In the genomic region with DNA sequence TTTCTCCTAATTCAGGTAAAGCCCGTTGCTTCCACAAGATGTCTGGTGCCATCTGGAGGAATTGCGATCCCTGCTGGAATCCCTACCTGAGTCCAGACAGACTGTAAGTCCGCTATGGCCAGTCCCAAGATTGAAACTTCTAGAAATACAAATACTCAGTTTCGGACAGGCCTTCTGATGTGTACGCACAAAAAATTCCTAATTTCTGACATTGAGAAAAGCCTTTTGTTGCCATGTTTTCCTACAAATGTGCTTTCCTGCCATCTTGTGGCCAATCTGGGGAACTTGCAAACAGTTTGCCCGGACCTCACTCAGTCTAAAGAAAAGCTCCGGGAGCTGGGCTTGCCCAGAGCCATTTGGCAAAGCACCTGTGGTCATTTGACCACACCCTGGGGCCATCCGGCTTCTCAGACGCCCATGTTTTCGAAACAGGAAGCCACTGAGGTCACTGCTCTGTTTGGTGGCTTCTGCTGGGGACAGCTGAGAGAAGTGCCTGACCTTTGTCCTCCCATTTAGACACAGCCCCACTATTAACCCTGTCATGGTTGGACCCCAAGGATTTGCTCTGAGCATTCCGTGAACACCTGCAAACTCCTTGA, we compare ENCODE assay signal across 8 cellular contexts.
DNase-seq lines count a peak whose midpoint lies in the region; ATAC-seq and TF ChIP-seq lines count a peak whose summit lies in the region.

No MANE protein-coding gene starts in this region.

- WGBS in tibial nerve, 2 donors, result 14 to 15% methylated on average over 11 of the region's 11 CpGs

- no peaks in the 10 kb centered on the region for H3K27me3 Mint-ChIP-seq in Caco-2 (ENCODE audit: insufficient read depth, unreplicated experiment)
- peaks cover 5 to 10% of the 10 kb centered on the region in 2 donors for H3K27me3 Mint-ChIP-seq in natural killer cell treated with Interleukin-12 subunit alpha and Interleukin-12 subunit beta and Interleukin-15 and Interleukin-18, amount 100 ng/mL, for 72 hours

- peak; percentile 88 for TF ChIP-seq CTCF in Caco-2 (IDR thresholded peaks at IDR 0.05; ENCODE audit: insufficient read depth in 1 of 2, low read depth in 1 of 2, low read length in 1 of 2, severe bottlenecking in 1 of 2, unreplicated experiment in 1 of 2)
- peak; percentile 95 for TF ChIP-seq CTCF in PC-9 (conservative IDR thresholded peaks at IDR 0.05)
- TF ChIP-seq CTCF in fibroblast of pulmonary artery (IDR thresholded peaks at IDR 0.05; ENCODE audit: low read length, missing control alignments), result peak; percentile 85
- peak; percentile 78 to 92 (median 81) for TF ChIP-seq CTCF in tibial nerve (IDR thresholded peaks at IDR 0.05)

- no peak for TF ChIP-seq POLR2A in tibial nerve (IDR thresholded peaks at IDR 0.05)

- H3K36me3 Mint-ChIP-seq in Caco-2 (ENCODE audit: insufficient read depth, unreplicated experiment), result no peaks in the 10 kb centered on the region
- H3K36me3 Mint-ChIP-seq in natural killer cell treated with Interleukin-12 subunit alpha and Interleukin-12 subunit beta and Interleukin-15 and Interleukin-18, amount 100 ng/mL, for 72 hours, result no peaks in the 10 kb centered on the region

- no peaks in the 10 kb centered on the region for H3K36me3 ChIP-seq in Caco-2 (ENCODE audit: control insufficient read depth, insufficient read depth, low read length)
- no peaks in the 10 kb centered on the region for H3K36me3 ChIP-seq in HUES48 (ENCODE audit: control insufficient read depth, insufficient read depth, low read length)
- H3K36me3 ChIP-seq in PC-9 (ENCODE audit: low read depth), result no peaks in the 10 kb centered on the region
- H3K36me3 ChIP-seq in tibial nerve, result no peaks in the 10 kb centered on the region

- DNase-seq in Caco-2, result peak; percentile 87 to 91
- DNase-seq in PC-9, result peak; percentile 82 to 90
- DNase-seq in activated T-cell treated with anti-CD3 and anti-CD28 coated beads, Interleukin-2, amount 50 U/mL, for 48 hours, result peak; percentile 62 to 67
- DNase-seq in fibroblast of pulmonary artery (ENCODE audit: low read depth), result peak; percentile 83
- DNase-seq in natural killer cell treated with Interleukin-12 subunit alpha and Interleukin-12 subunit beta and Interleukin-15 and Interleukin-18, amount 100 ng/mL, for 72 hours (ENCODE audit: low spot score), result no peak
- DNase-seq in tibial nerve (ENCODE audit: low spot score in 2 of 2), result peak; percentile 50 to 75

- H3K9me3 ChIP-seq in Caco-2 (no peaks in the 10 kb centered on the region), HUES48 (ENCODE audit: control insufficient read depth, insufficient read depth, low read length) (no peaks in the 10 kb centered on the region), PC-9 (ENCODE audit: insufficient read depth, low read depth) (no peaks in the 10 kb centered on the region), tibial nerve (no peaks in the 10 kb centered on the region)

- H3F3A ChIP-seq in PC-9 (ENCODE audit: insufficient read depth, low read depth), result peaks cover 12% of the 10 kb centered on the region; the same call in 1 of the 2 replicates

- H3K9ac ChIP-seq in HUES48 (ENCODE audit: low read depth, low read length), result no peak overlapping the region

- CTCF ChIA-PET in Caco-2 (lab: Charles Lee) (interaction anchor here (0.5 to 1.3 kb wide), 35 partner anchors 9 to 529 kb away, joined by 3 to 19 read pairs (median 4); a partner anchor contains a TSS), PC-9 (lab: Charles Lee) (interaction anchor here (0.5 to 0.9 kb wide), 11 partner anchors 19 to 715 kb away, joined by 3 to 10 read pairs (median 3); no protein-coding TSS in a partner anchor)

- TF ChIP-seq EP300 in tibial nerve (IDR thresholded peaks at IDR 0.05), result peak in 1 of 2 donors; percentile 40

- intact Hi-C loops in Caco-2 (cut with micrococcal nuclease; ENCODE audit: unreplicated experiment), result loop anchor here (1.0 to 2.0 kb wide), 6 partner anchors 20 to 818 kb away; no protein-coding TSS in a partner anchor
- intact Hi-C loops in PC-9 (cut with micrococcal nuclease; ENCODE audit: unreplicated experiment), result loop anchor here (1.0 to 10.0 kb wide), 7 partner anchors 96 to 818 kb away; a partner anchor contains a TSS

- peak; percentile 71 for ATAC-seq in GM19467 (IDR thresholded peaks at IDR 0.05; ENCODE audit: unreplicated experiment)
- peak; percentile 83 to 84 for ATAC-seq in natural killer cell treated with Interleukin-12 subunit alpha and Interleukin-12 subunit beta and Interleukin-15 and Interleukin-18, amount 100 ng/mL, for 72 hours

- H3K27ac Mint-ChIP-seq in Caco-2 (ENCODE audit: unreplicated experiment), result peak overlapping the region; percentile 23
- H3K27ac Mint-ChIP-seq in natural killer cell treated with Interleukin-12 subunit alpha and Interleukin-12 subunit beta and Interleukin-15 and Interleukin-18, amount 100 ng/mL, for 72 hours, result no peak overlapping the region

- H3K27ac ChIP-seq in HUES48 (ENCODE audit: low read depth, low read length) (no peak overlapping the region), PC-9 (no peak overlapping the region), tibial nerve (no peak overlapping the region)

- no peak overlapping the region for H3K4me3 ChIP-seq in Caco-2 (ENCODE audit: low read depth, low read length)
- 0 out of 2 replicates have a peak overlapping the region, but pooled peaks have one; percentile 1 for H3K4me3 ChIP-seq in HUES48 (ENCODE audit: low read depth, low read length)
- no peak overlapping the region for H3K4me3 ChIP-seq in PC-9
- H3K4me3 ChIP-seq in fibroblast of pulmonary artery (replicated peaks; ENCODE audit: low read depth, low read length), result no peak overlapping the region
- H3K4me3 ChIP-seq in tibial nerve, result no peak overlapping the region

- H3K9me3 Mint-ChIP-seq in Caco-2 (ENCODE audit: unreplicated experiment), result no peaks in the 10 kb centered on the region
- no peaks in the 10 kb centered on the region for H3K9me3 Mint-ChIP-seq in natural killer cell treated with Interleukin-12 subunit alpha and Interleukin-12 subunit beta and Interleukin-15 and Interleukin-18, amount 100 ng/mL, for 72 hours

- no peak overlapping the region for H2AFZ ChIP-seq in PC-9

- H3K4me3 Mint-ChIP-seq in Caco-2 (ENCODE audit: unreplicated experiment), result peak overlapping the region; percentile 14
- H3K4me3 Mint-ChIP-seq in natural killer cell treated with Interleukin-12 subunit alpha and Interleukin-12 subunit beta and Interleukin-15 and Interleukin-18, amount 100 ng/mL, for 72 hours, result no peak overlapping the region

- H3K4me1 Mint-ChIP-seq in Caco-2 (ENCODE audit: low read depth, unreplicated experiment), result peaks cover 8% of the 10 kb centered on the region
- peaks cover 4 to 8% of the 10 kb centered on the region in 2 donors for H3K4me1 Mint-ChIP-seq in natural killer cell treated with Interleukin-12 subunit alpha and Interleukin-12 subunit beta and Interleukin-15 and Interleukin-18, amount 100 ng/mL, for 72 hours (ENCODE audit: low read depth in 2 of 2)

- POLR2A ChIA-PET in Caco-2 (lab: Charles Lee), result interaction anchor here (0.5 to 0.9 kb wide), 2 partner anchors 20 to 257 kb away, joined by 3 read pairs; no protein-coding TSS in a partner anchor
- POLR2A ChIA-PET in PC-9 (lab: Charles Lee; ENCODE audit: unreplicated experiment), result interaction anchor here (0.7 kb wide), 2 partner anchors 117 to 223 kb away, joined by 3 read pairs; no protein-coding TSS in a partner anchor

- BruUV-seq in Caco-2 (replicated peaks; lab: Mats Ljungman, UMichigan) (no TSS peak), PC-9 (replicated peaks; lab: Mats Ljungman, UMichigan) (no TSS peak)

- H3K9me2 ChIP-seq in PC-9 (ENCODE audit: insufficient read depth), result no peaks in the 10 kb centered on the region

- H4K20me1 ChIP-seq in PC-9 (ENCODE audit: insufficient read depth), result no peaks in the 10 kb centered on the region

- H3K4me2 ChIP-seq in PC-9, result peak overlapping the region; percentile 46

- H3K27me3 ChIP-seq in Caco-2 (replicated peaks; ENCODE audit: control insufficient read depth, insufficient read depth, low read length), result no peaks in the 10 kb centered on the region
- no peaks in the 10 kb centered on the region for H3K27me3 ChIP-seq in HUES48 (ENCODE audit: control insufficient read depth, insufficient read depth, low read length)
- H3K27me3 ChIP-seq in PC-9 (ENCODE audit: insufficient read depth, low read depth), result no peaks in the 10 kb centered on the region
- no peaks in the 10 kb centered on the region for H3K27me3 ChIP-seq in tibial nerve

- H3K4me1 ChIP-seq in Caco-2 (peaks cover 17% of the 10 kb centered on the region), HUES48 (ENCODE audit: control insufficient read depth, insufficient read depth, low read length) (peaks cover 3% of the 10 kb centered on the region; the same call in 1 of the 2 replicates), PC-9 (replicated peaks; ENCODE audit: insufficient read depth) (peaks cover 14% of the 10 kb centered on the region), tibial nerve (peaks cover 0 to 9% (median 4%) of the 10 kb centered on the region in 4 donors)

- no peaks in the 10 kb centered on the region for H3K79me2 ChIP-seq in PC-9 (ENCODE audit: low read depth)
